ENCODE assay signal across 19 cellular contexts in the genomic region with DNA sequence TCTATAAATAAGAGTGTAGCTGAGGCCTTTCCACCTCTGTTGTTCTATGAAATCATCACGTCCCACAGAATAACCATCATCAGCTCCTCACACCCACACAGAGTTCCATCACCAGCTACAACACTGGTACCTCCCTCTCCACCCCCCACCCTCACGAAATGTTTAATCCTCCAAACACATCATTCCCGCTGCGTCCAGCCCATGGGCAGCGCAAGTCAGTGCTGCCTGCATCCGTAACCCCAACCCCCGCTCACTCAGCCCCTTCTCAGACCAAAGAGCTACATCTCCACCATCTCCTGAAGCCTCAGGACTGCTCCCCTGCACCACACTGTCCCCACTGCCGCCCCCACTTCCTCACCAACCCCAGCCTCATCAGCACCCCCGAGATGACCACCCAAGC. TPM values are rescaled to one million over a fixed set of nuclear protein-coding genes. Genes with fewer than 3 reads are reported as not detected.
A peak's percentile ranks its signal among the peaks of the same experiment; 100 is the strongest.
DNase-seq lines count a peak whose midpoint lies in the region; ATAC-seq lines count a peak whose summit lies in the region.
"Had no signal": no experiment of that assay in that cellular context is flagged by ENCODE, and none has a peak within 500 bp of the region (broad histone marks: within the 10 kb centered on the region; RNA-seq: fewer than 3 reads in every experiment).

No MANE protein-coding gene starts in this region.

- peak overlapping the region; percentile 62 for H3K27ac Mint-ChIP-seq in T-helper 1 cell treated with Interleukin-12 subunit alpha and Interleukin-12 subunit beta and Interleukin-4 antibody, amounts not matched to agents 30 μg/mL and 1 μg/mL, for 36 hours
- H3K27ac Mint-ChIP-seq in CD8-positive, alpha-beta memory T cell = peak overlapping the region; percentile 81 to 96 (median 94)
- H3K27ac Mint-ChIP-seq in activated naive CD4-positive, alpha-beta T cell treated with anti-CD3 and anti-CD28 coated beads, Interleukin-2, amount 50 U/mL, for 72 hours = peak overlapping the region; percentile 72 to 77
- H3K27ac Mint-ChIP-seq in naive thymus-derived CD4-positive, alpha-beta T cell = peak overlapping the region; percentile 18 to 87 (median 72)

- peaks cover 23% of the 10 kb centered on the region for H3K4me1 ChIP-seq in CD8-positive, alpha-beta memory T cell (ENCODE audit: insufficient read depth, low read length)
- H3K4me1 ChIP-seq in naive thymus-derived CD4-positive, alpha-beta T cell (ENCODE audit: control insufficient read depth in 2 of 2, insufficient read depth in 2 of 2, low read length in 2 of 2) = peaks cover 19 to 27% of the 10 kb centered on the region in 2 donors

- H3K9me3 Mint-ChIP-seq in T-helper 1 cell treated with Interleukin-12 subunit alpha and Interleukin-12 subunit beta and Interleukin-4 antibody, amounts not matched to agents 30 μg/mL and 1 μg/mL, for 36 hours = peaks cover 13% of the 10 kb centered on the region
- peaks cover 3 to 12% (median 8%) of the 10 kb centered on the region in 5 donors for H3K9me3 Mint-ChIP-seq in CD8-positive, alpha-beta memory T cell
- peaks cover 5 to 20% of the 10 kb centered on the region in 2 donors for H3K9me3 Mint-ChIP-seq in activated naive CD4-positive, alpha-beta T cell treated with anti-CD3 and anti-CD28 coated beads, Interleukin-2, amount 50 U/mL, for 72 hours
- H3K9me3 Mint-ChIP-seq in naive thymus-derived CD4-positive, alpha-beta T cell = peaks cover 0 to 18% (median 8%) of the 10 kb centered on the region in 11 donors

- no peak for DNase-seq in T-helper 1 cell
- DNase-seq in CD8-positive, alpha-beta memory T cell = no peak
- no peak for DNase-seq in activated naive CD4-positive, alpha-beta T cell treated with anti-CD3 and anti-CD28 coated beads, Interleukin-2, amount 50 U/mL, for 72 hours (ENCODE audit: low spot score in 2 of 2)
- no peak for DNase-seq in naive thymus-derived CD4-positive, alpha-beta T cell
- no peak for DNase-seq in KBM-7
- no peak for DNase-seq in GOT3 (lab: John Stamatoyannopoulos, UW)
- DNase-seq: C1 segment of cervical spinal cord, DND-41, NCI-H1105 treated with DMSO at 0.1 percent for 48 hours, T1000, transverse colon had no signal

- H3K4me3 ChIP-seq in CD8-positive, alpha-beta memory T cell (ENCODE audit: low read length) = no peak overlapping the region
- H3K4me3 ChIP-seq in naive thymus-derived CD4-positive, alpha-beta T cell (ENCODE audit: low read length) = no peak overlapping the region
- H3K4me3 ChIP-seq: ascending aorta, coronary artery, lung had no signal

- intact Hi-C loops in naive thymus-derived CD4-positive, alpha-beta T cell (cut with micrococcal nuclease) = no loop called here

- H3K27ac ChIP-seq in CD8-positive, alpha-beta memory T cell (ENCODE audit: low read depth, low read length) = no peak overlapping the region
- peak overlapping the region; percentile 49 for H3K27ac ChIP-seq in naive thymus-derived CD4-positive, alpha-beta T cell (ENCODE audit: low read depth, low read length)
- H3K27ac ChIP-seq: coronary artery, epithelial cell of prostate had no signal

- H3K36me3 ChIP-seq in CD8-positive, alpha-beta memory T cell (ENCODE audit: insufficient read depth, low read length) = no peaks in the 10 kb centered on the region
- H3K36me3 ChIP-seq in naive thymus-derived CD4-positive, alpha-beta T cell (ENCODE audit: control insufficient read depth in 2 of 3, insufficient read depth in 3 of 3, low read length in 3 of 3) = peaks cover 0 to 11% (median 0%) of the 10 kb centered on the region in 3 experiments
- H3K36me3 ChIP-seq: transverse colon had no signal

- CTCF ChIA-PET in CD8-positive, alpha-beta memory T cell (lab: Charles Lee) = interaction anchor here (0.7 to 2.6 kb wide), 4 partner anchors 12 to 77 kb away, joined by 3 to 12 read pairs (median 6); no protein-coding TSS in a partner anchor
- CTCF ChIA-PET in naive thymus-derived CD4-positive, alpha-beta T cell (lab: Charles Lee) = interaction anchor here (1.3 kb wide), 1 partner anchor 14 kb away, joined by 3 read pairs; no protein-coding TSS in a partner anchor

- H3K4me1 Mint-ChIP-seq in T-helper 1 cell treated with Interleukin-12 subunit alpha and Interleukin-12 subunit beta and Interleukin-4 antibody, amounts not matched to agents 30 μg/mL and 1 μg/mL, for 36 hours (ENCODE audit: low read depth) = peaks cover 35% of the 10 kb centered on the region
- H3K4me1 Mint-ChIP-seq in CD8-positive, alpha-beta memory T cell = peaks cover 43 to 55% (median 51%) of the 10 kb centered on the region in 3 donors
- peaks cover 38 to 77% (median 69%) of the 10 kb centered on the region in 7 donors for H3K4me1 Mint-ChIP-seq in naive thymus-derived CD4-positive, alpha-beta T cell

- in situ Hi-C loops in KBM-7 (cut with MboI; ENCODE audit: low pct_unique_long_range_greater_than_20kb, low sequenced_read_pairs) = no loop called here

- peaks cover 38% of the 10 kb centered on the region for H3K36me3 Mint-ChIP-seq in T-helper 1 cell treated with Interleukin-12 subunit alpha and Interleukin-12 subunit beta and Interleukin-4 antibody, amounts not matched to agents 30 μg/mL and 1 μg/mL, for 36 hours (ENCODE audit: low read depth)
- H3K36me3 Mint-ChIP-seq in CD8-positive, alpha-beta memory T cell = peaks cover 9 to 13% (median 12%) of the 10 kb centered on the region in 3 donors
- H3K36me3 Mint-ChIP-seq in activated naive CD4-positive, alpha-beta T cell treated with anti-CD3 and anti-CD28 coated beads, Interleukin-2, amount 50 U/mL, for 72 hours = peaks cover 16 to 35% of the 10 kb centered on the region in 2 donors
- H3K36me3 Mint-ChIP-seq in naive thymus-derived CD4-positive, alpha-beta T cell = peaks cover 19 to 42% (median 24%) of the 10 kb centered on the region in 5 donors

- POLR2A ChIA-PET in CD8-positive, alpha-beta memory T cell (lab: Charles Lee) = interaction anchor here (0.9 to 2.4 kb wide), 5 partner anchors 9 to 49 kb away, joined by 3 to 10 read pairs (median 4); no protein-coding TSS in a partner anchor
- POLR2A ChIA-PET in naive thymus-derived CD4-positive, alpha-beta T cell (lab: Charles Lee) = interaction anchor here (1.3 to 2.6 kb wide), 3 partner anchors 9 to 20 kb away, joined by 3 to 7 read pairs (median 4); no protein-coding TSS in a partner anchor

- peaks cover 6% of the 10 kb centered on the region for H3K9me3 ChIP-seq in CD8-positive, alpha-beta memory T cell (ENCODE audit: low read length)
- peaks cover 0 to 12% (median 7%) of the 10 kb centered on the region in 3 experiments for H3K9me3 ChIP-seq in naive thymus-derived CD4-positive, alpha-beta T cell (ENCODE audit: control insufficient read depth in 2 of 3, low read length in 3 of 3)
- H3K9me3 ChIP-seq: ascending aorta, transverse colon had no signal

- no peaks in the 10 kb centered on the region for H3K27me3 Mint-ChIP-seq in T-helper 1 cell treated with Interleukin-12 subunit alpha and Interleukin-12 subunit beta and Interleukin-4 antibody, amounts not matched to agents 30 μg/mL and 1 μg/mL, for 36 hours (ENCODE audit: low read depth)
- H3K27me3 Mint-ChIP-seq in CD8-positive, alpha-beta memory T cell = no peaks in the 10 kb centered on the region
- no peaks in the 10 kb centered on the region for H3K27me3 Mint-ChIP-seq in naive thymus-derived CD4-positive, alpha-beta T cell

- no peaks in the 10 kb centered on the region for H3K27me3 ChIP-seq in CD8-positive, alpha-beta memory T cell (ENCODE audit: insufficient read depth, low read length, poor library complexity, severe bottlenecking)
- no peaks in the 10 kb centered on the region for H3K27me3 ChIP-seq in naive thymus-derived CD4-positive, alpha-beta T cell (ENCODE audit: control insufficient read depth in 2 of 2, insufficient read depth in 2 of 2, low read length in 2 of 2)
- H3K27me3 ChIP-seq: ascending aorta, transverse colon had no signal

- peak; percentile 24 to 45 for ATAC-seq in activated naive CD4-positive, alpha-beta T cell treated with anti-CD3 and anti-CD28 coated beads, Interleukin-2, amount 50 U/mL, for 72 hours
- no peak for ATAC-seq in naive thymus-derived CD4-positive, alpha-beta T cell
- no peak for ATAC-seq in HG02759 (IDR thresholded peaks at IDR 0.05; ENCODE audit: unreplicated experiment)
- ATAC-seq: Right ventricle myocardium inferior had no signal

- H3K4me3 Mint-ChIP-seq in T-helper 1 cell treated with Interleukin-12 subunit alpha and Interleukin-12 subunit beta and Interleukin-4 antibody, amounts not matched to agents 30 μg/mL and 1 μg/mL, for 36 hours = no peak overlapping the region
- H3K4me3 Mint-ChIP-seq in CD8-positive, alpha-beta memory T cell = peak overlapping the region; percentile 53 to 91 (median 88)
- H3K4me3 Mint-ChIP-seq in naive thymus-derived CD4-positive, alpha-beta T cell = peak overlapping the region in 5 of 10 donors; percentile 18 to 62 (median 34)
- H3K4me3 Mint-ChIP-seq: nephron had no signal

RNA-seq across cellular contexts. Expression of a gene that starts 19.4 kb away (rescaled TPM):
- total RNA-seq in CD8-positive, alpha-beta memory T cell = 10 to 100 TPM; 77.9 to 80.7 TPM
- polyA plus RNA-seq in CD8-positive, alpha-beta memory T cell = 19.4 TPM
- 10 to 100 TPM; 83.1 to 89.6 TPM for total RNA-seq in activated naive CD4-positive, alpha-beta T cell treated with anti-CD3 and anti-CD28 coated beads, Interleukin-2, amount 50 U/mL, for 72 hours
- total RNA-seq in naive thymus-derived CD4-positive, alpha-beta T cell = 100 to 1,000 TPM in 3 of 5 experiments, 10 to 100 TPM in 2; 78.9 to 117 (median 106) TPM
- polyA plus RNA-seq in naive thymus-derived CD4-positive, alpha-beta T cell = 10 to 100 TPM; 19.4 to 29.0 TPM

Comparison
In these comparisons a context has a peak if more than half of its experiments do, and no peak if none do; other contexts are left out.
1. ATAC-seq: peak in activated naive CD4-positive, alpha-beta T cell treated with anti-CD3 and anti-CD28 coated beads, Interleukin-2, amount 50 U/mL, for 72 hours (2 of 2); none in naive thymus-derived CD4-positive, alpha-beta T cell (single experiment) and HG02759 (single experiment).
2. Peak in every context shown above with its lines, with median percentiles within 50 percentile points of each other: H3K27ac Mint-ChIP-seq.